In the genomic region with DNA sequence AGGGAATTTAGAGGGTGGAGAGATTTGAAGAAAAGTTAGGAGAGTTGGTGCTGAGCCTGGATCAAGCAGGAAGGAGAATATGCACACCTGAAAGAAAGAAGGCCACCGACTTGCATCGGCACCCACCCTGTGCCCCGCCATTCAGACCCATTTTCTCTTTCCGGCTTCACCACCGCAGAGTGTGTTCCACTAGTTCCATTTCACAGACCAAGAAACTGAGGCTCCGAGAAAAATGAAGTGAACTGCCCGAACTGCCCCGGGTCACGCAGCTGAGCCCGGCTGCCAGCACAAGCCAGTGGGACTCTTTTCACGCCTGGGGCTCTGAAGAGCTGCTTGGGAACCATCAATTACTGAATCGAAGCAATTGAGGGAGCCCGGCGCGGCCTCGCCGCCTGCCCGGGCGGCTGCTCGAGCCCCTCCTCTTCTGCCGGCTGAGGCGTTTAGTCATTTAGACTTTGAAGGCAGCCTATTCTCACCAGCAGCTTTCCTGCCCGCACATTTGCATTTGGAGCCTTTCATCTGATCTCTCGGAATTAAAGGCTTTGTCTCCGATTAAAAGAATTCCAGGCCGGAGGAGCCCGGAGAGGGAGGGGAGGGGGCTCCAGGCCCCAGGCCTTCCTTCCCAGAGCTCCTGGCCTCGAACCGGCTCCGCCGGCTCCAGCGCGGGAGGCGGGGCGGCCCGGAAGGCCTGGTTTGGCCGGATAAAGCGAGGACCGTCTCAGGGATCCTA, we compare ENCODE assay signal across 18 cellular contexts.
A peak's percentile ranks its signal among the peaks of the same experiment; 100 is the strongest.
DNase-seq lines count a peak whose midpoint lies in the region; FAIRE-seq and TF ChIP-seq lines count a peak whose summit lies in the region.
"Had no signal": no experiment of that assay in that cellular context is flagged by ENCODE, and none has a peak within 500 bp of the region (broad histone marks: within the 10 kb centered on the region; RNA-seq: fewer than 3 reads in every experiment).

No MANE protein-coding gene starts in this region.

- H3K4me1 ChIP-seq in HUES48 (ENCODE audit: control insufficient read depth, insufficient read depth, low read length), result peaks cover 20% of the 10 kb centered on the region
- no peaks in the 10 kb centered on the region for H3K4me1 ChIP-seq in keratinocyte (ENCODE audit: control insufficient read depth, extremely low read depth, insufficient read depth, low read length)
- H3K4me1 ChIP-seq: lower lobe of right lung, prostate gland had no signal

- FAIRE-seq in keratinocyte (lab: Jason Lieb, UNC), result no peak

- peaks cover 9% of the 10 kb centered on the region; the same call in 1 of the 2 replicates for H3K9me3 ChIP-seq in HUES48 (ENCODE audit: control insufficient read depth, insufficient read depth, low read length)
- H3K9me3 ChIP-seq in keratinocyte (ENCODE audit: control insufficient read depth, low read depth, low read length), result no peaks in the 10 kb centered on the region
- H3K9me3 ChIP-seq: lower lobe of right lung, prostate gland had no signal

- H3K9ac ChIP-seq in HUES48 (ENCODE audit: low read depth, low read length), result no peak overlapping the region
- H3K9ac ChIP-seq in keratinocyte (ENCODE audit: control insufficient read depth, extremely low read depth, insufficient read depth, low read length), result no peak overlapping the region

- no peak for TF ChIP-seq CTCF in keratinocyte (optimal IDR thresholded peaks at IDR 0.05 in 1 of 3, IDR thresholded peaks at IDR 0.05 in 1 of 3, conservative IDR thresholded peaks at IDR 0.05 in 1 of 3; ENCODE audit: extremely low read depth in 1 of 3, insufficient read depth in 2 of 3, low read length in 3 of 3)

- dilution Hi-C loops in keratinocyte (cut with MboI; ENCODE audit: extremely low pct_ligation_motif_present, low sequenced_read_pairs), result no loop called here

- H3K4me3 ChIP-seq in HUES48 (ENCODE audit: low read depth, low read length), result peak overlapping the region; percentile 35
- H3K4me3 ChIP-seq in keratinocyte (ENCODE audit: control insufficient read depth in 2 of 3, extremely low read depth in 1 of 3, insufficient read depth in 2 of 3, low read depth in 1 of 3, low read length in 3 of 3), result no peak overlapping the region
- H3K4me3 ChIP-seq: cardiac muscle cell, lower lobe of right lung, prostate gland had no signal

- H3K79me2 ChIP-seq in keratinocyte (ENCODE audit: control insufficient read depth, insufficient read depth, low read length), result no peaks in the 10 kb centered on the region

- H2AFZ ChIP-seq in keratinocyte (ENCODE audit: control insufficient read depth, low read length), result no peak overlapping the region

- DNase-seq in AG20443 (ENCODE audit: low spot score), result peak; percentile 35
- DNase-seq in ecto neural progenitor cell (ENCODE audit: low spot score), result peak; percentile 76
- DNase-seq in keratinocyte (ENCODE audit: low read depth, low spot score), result no peak
- no peak for DNase-seq in NCI-H1417 treated with DMSO at 0.1 percent for 48 hours (lab: John Stamatoyannopoulos, UW)
- DNase-seq in NCI-H146 (lab: John Stamatoyannopoulos, UW), result no peak
- no peak for DNase-seq in inferior parietal cortex (ENCODE audit: extremely low spot score)
- DNase-seq in DMS53 treated with DMSO at 0.1 percent for 48 hours (lab: John Stamatoyannopoulos, UW; ENCODE audit: unreplicated experiment), result no peak
- DNase-seq: activated naive CD8-positive, alpha-beta T cell treated with anti-CD3 and anti-CD28 coated beads, Interleukin-2, amount 50 U/mL, for 24 hours; activated T-cell treated with anti-CD3 and anti-CD28 coated beads, Interleukin-2, amount 50 U/mL, for 72 hours; CD4-positive, alpha-beta memory T cell; EL; Kasumi-1; lower lobe of right lung; naive B cell; NCI-H524 treated with DMSO at 0.1 percent for 48 hours had no signal

- no peaks in the 10 kb centered on the region for H3K9me1 ChIP-seq in keratinocyte (ENCODE audit: control insufficient read depth, extremely low read depth, insufficient read depth, low read length)

- peak overlapping the region; percentile 52 for H3K4me2 ChIP-seq in keratinocyte (ENCODE audit: control insufficient read depth, extremely low read depth, insufficient read depth, low read depth, low read length)

- H3K27me3 ChIP-seq in HUES48 (ENCODE audit: control insufficient read depth, insufficient read depth, low read length) (no peaks in the 10 kb centered on the region), keratinocyte (ENCODE audit: control insufficient read depth, extremely low read depth, insufficient read depth, low read length) (peaks cover 2% of the 10 kb centered on the region)
- H3K27me3 ChIP-seq: cardiac muscle cell had no signal

- H3K36me3 ChIP-seq in HUES48 (ENCODE audit: control insufficient read depth, insufficient read depth, low read length) (no peaks in the 10 kb centered on the region), keratinocyte (ENCODE audit: control insufficient read depth in 2 of 2, extremely low read depth in 1 of 2, insufficient read depth in 2 of 2, low read length in 2 of 2) (no peaks in the 10 kb centered on the region)
- H3K36me3 ChIP-seq: cardiac muscle cell, lower lobe of right lung, prostate gland had no signal

- peaks cover 5% of the 10 kb centered on the region for H4K20me1 ChIP-seq in keratinocyte (ENCODE audit: control insufficient read depth, extremely low read depth, insufficient read depth, low read length)

- H3K27ac ChIP-seq in HUES48 (ENCODE audit: low read depth, low read length) (peak overlapping the region; percentile 81), keratinocyte (ENCODE audit: control insufficient read depth, insufficient read depth, low read length) (no peak overlapping the region)
- H3K27ac ChIP-seq: cardiac muscle cell, lower lobe of right lung, prostate gland had no signal

Comparison
In these comparisons a context has a peak if more than half of its experiments do, and no peak if none do; other contexts are left out.
1. DNase-seq: peak in AG20443 (single experiment) and ecto neural progenitor cell (single experiment); none in keratinocyte (single experiment), NCI-H1417 treated with DMSO at 0.1 percent for 48 hours (single experiment), NCI-H146 (single experiment), inferior parietal cortex (single experiment) and DMS53 treated with DMSO at 0.1 percent for 48 hours (single experiment).